In the genomic region with DNA sequence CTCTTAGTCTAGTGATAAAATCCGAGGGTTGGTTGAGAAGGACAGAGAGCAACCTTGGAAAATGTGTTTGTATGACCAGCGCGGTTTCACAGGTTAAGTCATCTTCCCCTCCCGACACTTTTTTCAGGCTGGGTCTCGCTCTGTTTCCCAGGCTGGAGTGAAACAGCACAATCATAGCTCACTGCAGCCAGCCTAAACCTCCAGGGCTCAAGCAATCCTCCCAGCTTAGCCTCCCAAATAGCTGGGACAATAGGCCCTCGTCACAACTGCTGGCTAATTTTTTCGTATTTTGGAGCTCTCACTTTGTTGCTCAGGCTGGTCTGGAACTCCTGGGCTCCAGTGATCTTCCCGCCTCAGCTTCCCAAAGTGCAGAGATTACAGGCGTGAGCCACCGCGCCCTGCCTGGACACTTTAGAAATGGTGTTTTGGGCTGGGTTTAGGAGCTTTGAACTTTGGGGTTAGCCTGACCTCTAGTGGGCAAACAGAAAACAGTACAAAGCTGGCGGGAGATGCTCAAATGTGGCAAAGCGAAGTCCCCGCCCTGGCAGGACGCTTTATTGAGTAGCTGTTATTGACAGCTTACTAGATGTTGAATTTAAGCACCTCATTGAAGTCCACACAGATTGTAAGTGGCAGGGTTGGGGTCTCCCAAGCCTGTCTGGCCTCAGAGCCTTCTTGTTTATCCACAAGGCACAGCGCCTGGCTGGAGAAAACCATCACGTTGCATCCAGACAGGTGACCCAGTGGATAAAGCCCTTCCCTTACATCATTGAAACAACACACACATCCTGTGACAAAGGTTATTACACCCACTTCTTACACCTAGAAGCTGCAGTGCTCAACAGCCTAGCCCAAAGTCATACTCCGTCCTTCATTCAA, we compare ENCODE assay signal across 9 cellular contexts. TPM values are rescaled to one million over a fixed set of nuclear protein-coding genes. Genes with fewer than 3 reads are reported as not detected.
DNase-seq lines count a peak whose midpoint lies in the region; ATAC-seq and TF ChIP-seq lines count a peak whose summit lies in the region.
"Had no signal": no experiment of that assay in that cellular context is flagged by ENCODE, and none has a peak within 500 bp of the region (broad histone marks: within the 10 kb centered on the region; RNA-seq: fewer than 3 reads in every experiment).

No MANE protein-coding gene starts in this region.

- no peak overlapping the region for H3K9ac ChIP-seq in endodermal cell (ENCODE audit: extremely low read depth, low read length, poor library complexity, severe bottlenecking)

- H3K9me3 Mint-ChIP-seq in endodermal cell, result peaks cover 5% of the 10 kb centered on the region
- H3K9me3 Mint-ChIP-seq in stimulated activated effector memory CD8-positive, alpha-beta T cell treated with anti-CD3 and anti-CD28 coated beads, Interleukin-12 subunit alpha, Interleukin-12 subunit beta, amount 100 ng/mL, for 72 hours, result no peaks in the 10 kb centered on the region
- H3K9me3 Mint-ChIP-seq: dendritic cell treated with granulocyte-macrophage colony-stimulating factor and Interleukin-4, amounts not matched to agents 40 ng/mL and 50 ng/mL, for 4 days had no signal

- no peak overlapping the region for H3K27ac ChIP-seq in endodermal cell (ENCODE audit: low read depth, low read length)

- TF ChIP-seq CTCF in endodermal cell (conservative IDR thresholded peaks at IDR 0.05), result peak; percentile 89

- H3K27me3 Mint-ChIP-seq in endodermal cell (ENCODE audit: insufficient read depth), result peaks cover 23% of the 10 kb centered on the region

- H3K27ac Mint-ChIP-seq in endodermal cell, result no peak overlapping the region
- no peak overlapping the region for H3K27ac Mint-ChIP-seq in stimulated activated effector memory CD8-positive, alpha-beta T cell treated with anti-CD3 and anti-CD28 coated beads, Interleukin-12 subunit alpha, Interleukin-12 subunit beta, amount 100 ng/mL, for 72 hours
- H3K27ac Mint-ChIP-seq: dendritic cell treated with granulocyte-macrophage colony-stimulating factor and Interleukin-4, amounts not matched to agents 40 ng/mL and 50 ng/mL, for 4 days had no signal

- no peaks in the 10 kb centered on the region for H3K9me3 ChIP-seq in endodermal cell (ENCODE audit: control insufficient read depth, low read length)

- 49 to 52% methylated on average over 16 to 18 of the region's 18 CpGs for WGBS in endodermal cell (ENCODE audit: insufficient coverage in 1 of 2, insufficient read length in 1 of 2), 2 experiments

- H3K4me1 Mint-ChIP-seq in endodermal cell, result no peaks in the 10 kb centered on the region
- no peaks in the 10 kb centered on the region for H3K4me1 Mint-ChIP-seq in stimulated activated effector memory CD8-positive, alpha-beta T cell treated with anti-CD3 and anti-CD28 coated beads, Interleukin-12 subunit alpha, Interleukin-12 subunit beta, amount 100 ng/mL, for 72 hours

- peaks cover 8% of the 10 kb centered on the region for H3K27me3 ChIP-seq in endodermal cell (ENCODE audit: control insufficient read depth, insufficient read depth, low read length, poor library complexity, severe bottlenecking)

- H3K4me3 ChIP-seq in endodermal cell (ENCODE audit: low read length), result no peak overlapping the region

- DNase-seq in DMS79 treated with DMSO at 0.1 percent for 48 hours (lab: John Stamatoyannopoulos, UW) (peak; percentile 60), NCI-H774 (lab: John Stamatoyannopoulos, UW) (peak; percentile 60), endodermal cell (peak; percentile 88), mucosa of gallbladder (ENCODE audit: low spot score) (peak; percentile 33)
- peak; percentile 2 to 22 for DNase-seq in activated CD8-positive, alpha-beta memory T cell treated with anti-CD3 and anti-CD28 coated beads for 1 hour (ENCODE audit: extremely low read depth in 1 of 2, low read depth in 1 of 2)
- peak; percentile 45 to 72 for DNase-seq in stimulated activated effector memory CD8-positive, alpha-beta T cell treated with anti-CD3 and anti-CD28 coated beads, Interleukin-12 subunit alpha, Interleukin-12 subunit beta, amount 100 ng/mL, for 72 hours (ENCODE audit: low spot score in 2 of 2)

- ATAC-seq in HG02763 (IDR thresholded peaks at IDR 0.05; ENCODE audit: unreplicated experiment) (peak; percentile 56), GM21447 (IDR thresholded peaks at IDR 0.05; ENCODE audit: unreplicated experiment) (no peak)
- peak; percentile 87 for ATAC-seq in stimulated activated effector memory CD8-positive, alpha-beta T cell treated with anti-CD3 and anti-CD28 coated beads, Interleukin-12 subunit alpha, Interleukin-12 subunit beta, amount 100 ng/mL, for 72 hours

- no peaks in the 10 kb centered on the region for H3K4me1 ChIP-seq in endodermal cell (ENCODE audit: control insufficient read depth, insufficient read depth, low read length)

- no peak overlapping the region for H3K4me3 Mint-ChIP-seq in endodermal cell
- H3K4me3 Mint-ChIP-seq in stimulated activated effector memory CD8-positive, alpha-beta T cell treated with anti-CD3 and anti-CD28 coated beads, Interleukin-12 subunit alpha, Interleukin-12 subunit beta, amount 100 ng/mL, for 72 hours, result no peak overlapping the region
- H3K4me3 Mint-ChIP-seq: dendritic cell treated with granulocyte-macrophage colony-stimulating factor and Interleukin-4, amounts not matched to agents 40 ng/mL and 50 ng/mL, for 4 days had no signal

- H3K36me3 Mint-ChIP-seq in endodermal cell (ENCODE audit: low read depth), result no peaks in the 10 kb centered on the region
- H3K36me3 Mint-ChIP-seq in stimulated activated effector memory CD8-positive, alpha-beta T cell treated with anti-CD3 and anti-CD28 coated beads, Interleukin-12 subunit alpha, Interleukin-12 subunit beta, amount 100 ng/mL, for 72 hours, result no peaks in the 10 kb centered on the region

- no peaks in the 10 kb centered on the region for H3K36me3 ChIP-seq in endodermal cell (ENCODE audit: control insufficient read depth, insufficient read depth, low read length)

RNA-seq across cellular contexts. Expression of gene RBBP6, which starts 34.7 kb away (rescaled TPM):
- total RNA-seq in endodermal cell, result 10 to 100 TPM; 70.3 to 76.6 TPM
- 67.2 TPM for polyA plus RNA-seq in endodermal cell (2013, experiment 1 of 2)
- 73.7 TPM for polyA plus RNA-seq in endodermal cell (2013, experiment 2 of 2)
- 39.1 TPM for total RNA-seq in mucosa of gallbladder

Comparison
In these comparisons a context has a peak if more than half of its experiments do, and no peak if none do; other contexts are left out.
1. DNase-seq: peak in every context shown above with its lines; median percentile 88 in endodermal cell; 60 in DMS79 treated with DMSO at 0.1 percent for 48 hours; 60 in NCI-H774; 58 in stimulated activated effector memory CD8-positive, alpha-beta T cell treated with anti-CD3 and anti-CD28 coated beads, Interleukin-12 subunit alpha, Interleukin-12 subunit beta, amount 100 ng/mL, for 72 hours; 33 in mucosa of gallbladder; 12 in activated CD8-positive, alpha-beta memory T cell treated with anti-CD3 and anti-CD28 coated beads for 1 hour.